In genomic region chr11:118532091-118532490, GRCh38 we compare ENCODE assay signal across 9 cellular contexts. TPM values are rescaled to one million over a fixed set of nuclear protein-coding genes. Genes with fewer than 3 reads are reported as not detected.
A peak's percentile ranks its signal among the peaks of the same experiment; 100 is the strongest.
DNase-seq lines count a peak whose midpoint lies in the region; ATAC-seq, FAIRE-seq and TF ChIP-seq lines count a peak whose summit lies in the region.
"Had no signal": no experiment of that assay in that cellular context is flagged by ENCODE, and none has a peak within 500 bp of the region (broad histone marks: within the 10 kb centered on the region; RNA-seq: fewer than 3 reads in every experiment).

No MANE protein-coding gene starts in this region.

- TF ChIP-seq CTCF in HepG2 (CRISPR knock-in tag; IDR thresholded peaks at IDR 0.05), result no peak

- H3K36me3 ChIP-seq in HepG2 (replicated peaks in 1 of 2; ENCODE audit: control insufficient read depth in 1 of 2, insufficient read depth in 2 of 2, low read length in 2 of 2), result no peaks in the 10 kb centered on the region

- peak overlapping the region; percentile 78 for H3K27ac Mint-ChIP-seq in activated CD4-positive, alpha-beta T cell treated with anti-CD3 and anti-CD28 coated beads, Interleukin-2, amount 10 ng/mL, durations not matched to agents 7 days and 5 days
- no peak overlapping the region for H3K27ac Mint-ChIP-seq in activated naive CD8-positive, alpha-beta T cell
- no peak overlapping the region for H3K27ac Mint-ChIP-seq in stimulated activated naive CD8-positive, alpha-beta T cell treated with anti-CD3 and anti-CD28 coated beads, Interleukin-15, amount 100 ng/mL, for 72 hours

- H3K9ac ChIP-seq in HepG2 (ENCODE audit: insufficient read depth, low read depth, low read length), result peak overlapping the region; percentile 79

- no peak overlapping the region for H2AFZ ChIP-seq in HepG2 (ENCODE audit: low read length)

- no peak for TF ChIP-seq POLR2A in HepG2 (IDR thresholded peaks at IDR 0.05; ENCODE audit: insufficient read depth in 1 of 2, low read depth in 2 of 2, low read length in 2 of 2)

- H3K79me2 ChIP-seq in HepG2 (ENCODE audit: insufficient read depth, low read length), result no peaks in the 10 kb centered on the region

- H3K4me1 ChIP-seq in HepG2 (ENCODE audit: insufficient read depth, low read length), result peaks cover 56% of the 10 kb centered on the region

- FAIRE-seq in HepG2 (lab: Jason Lieb, UNC), result no peak
- FAIRE-seq: endothelial cell of umbilical vein had no signal

- intact Hi-C loops in HepG2 (cut with micrococcal nuclease; ENCODE audit: unreplicated experiment), result no loop called here

- H4K20me1 ChIP-seq in HepG2 (ENCODE audit: insufficient read depth, low read length), result no peaks in the 10 kb centered on the region

- ATAC-seq in HepG2, result no peak
- no peak for ATAC-seq in stimulated activated naive CD8-positive, alpha-beta T cell treated with anti-CD3 and anti-CD28 coated beads, Interleukin-15, amount 100 ng/mL, for 72 hours

- in situ Hi-C loops in HepG2 (cut with HindIII; ENCODE audit: extremely low pct_ligation_motif_present, low pct_unique_long_range_greater_than_20kb), result loop anchor here (5.0 kb wide), 1 partner anchor 35 kb away; the partner anchor contains the start of gene IFT46

- H3K4me3 Mint-ChIP-seq in activated CD4-positive, alpha-beta T cell treated with anti-CD3 and anti-CD28 coated beads, Interleukin-2, amount 10 ng/mL, durations not matched to agents 7 days and 5 days, result peak overlapping the region; percentile 83
- peak overlapping the region; percentile 95 for H3K4me3 Mint-ChIP-seq in activated naive CD8-positive, alpha-beta T cell
- H3K4me3 Mint-ChIP-seq in stimulated activated naive CD8-positive, alpha-beta T cell treated with anti-CD3 and anti-CD28 coated beads, Interleukin-15, amount 100 ng/mL, for 72 hours, result peak overlapping the region; percentile 90 to 92

- H3K4me3 ChIP-seq in HepG2 (replicated peaks in 1 of 3; ENCODE audit: insufficient read depth in 1 of 3, low read depth in 2 of 3, low read length in 3 of 3), result peak overlapping the region; percentile 70 to 97 (median 73); a peak in 5 of 6 replicates

- no peaks in the 10 kb centered on the region; a peak in 1 of 5 replicates for H3K27me3 ChIP-seq in HepG2 (ENCODE audit: control insufficient read depth in 1 of 2, insufficient read depth in 2 of 2, low read length in 2 of 2)

- DNase-seq in activated CD4-positive, alpha-beta T cell treated with anti-CD3 and anti-CD28 coated beads, Interleukin-2, amount 10 ng/mL, durations not matched to agents 7 days and 5 days, result no peak
- no peak for DNase-seq in activated CD4-positive, alpha-beta T cell treated with anti-CD3 and anti-CD28 coated beads, Interleukin-2, amount 50 U/mL, for 1 hour
- no peak for DNase-seq in HepG2 (ENCODE audit: low spot score)
- DNase-seq in stimulated activated naive CD8-positive, alpha-beta T cell treated with anti-CD3 and anti-CD28 coated beads, Interleukin-15, amount 100 ng/mL, for 72 hours, result no peak
- no peak for DNase-seq in H4 (ENCODE audit: low spot score)
- no peak for DNase-seq in dermis blood vessel endothelial cell
- DNase-seq in ecto neural progenitor cell (ENCODE audit: low spot score), result no peak

- CTCF ChIA-PET in activated CD4-positive, alpha-beta T cell treated with anti-CD3 and anti-CD28 coated beads, Interleukin-2, amount 10 ng/mL, durations not matched to agents 7 days and 5 days (lab: Charles Lee), result no interaction called here
- CTCF ChIA-PET in HepG2 (lab: Yijun Ruan, JAX; ENCODE audit: low intra/inter-chr PET ratio, low total read pairs), result no interaction called here

- no peak for TF ChIP-seq RAD21 in HepG2 (CRISPR knock-in tag; IDR thresholded peaks at IDR 0.05)

- POLR2A ChIA-PET in activated CD4-positive, alpha-beta T cell treated with anti-CD3 and anti-CD28 coated beads, Interleukin-2, amount 10 ng/mL, durations not matched to agents 7 days and 5 days (lab: Charles Lee), result no interaction called here
- POLR2A ChIA-PET in HepG2 (lab: Yijun Ruan, JAX), result interaction anchor here (1.4 kb wide), 1 partner anchor 33 kb away, joined by 3 read pairs; no protein-coding TSS in a partner anchor

- H3K4me1 Mint-ChIP-seq in activated CD4-positive, alpha-beta T cell treated with anti-CD3 and anti-CD28 coated beads, Interleukin-2, amount 10 ng/mL, durations not matched to agents 7 days and 5 days, result peaks cover 29% of the 10 kb centered on the region
- peaks cover 31% of the 10 kb centered on the region for H3K4me1 Mint-ChIP-seq in activated naive CD8-positive, alpha-beta T cell (ENCODE audit: low read depth)
- H3K4me1 Mint-ChIP-seq in stimulated activated naive CD8-positive, alpha-beta T cell treated with anti-CD3 and anti-CD28 coated beads, Interleukin-15, amount 100 ng/mL, for 72 hours, result peaks cover 37% of the 10 kb centered on the region

- no peak overlapping the region for H3K27ac ChIP-seq in HepG2 (ENCODE audit: extremely low read length, insufficient read depth, low read length)

- H3K9me3 ChIP-seq in HepG2 (ENCODE audit: low read length), result no peaks in the 10 kb centered on the region

- TF ChIP-seq EP300 in HepG2 (IDR thresholded peaks at IDR 0.05; ENCODE audit: low read depth in 2 of 2, low read length in 2 of 2) (no peak), HepG2 (CRISPR knock-in tag; IDR thresholded peaks at IDR 0.05; ENCODE audit: borderline replicate concordance) (no peak)

- WGBS in HepG2 (ENCODE audit: low lambda C conversion rate), result no CpG with 5 or more reads among the region's 10 CpGs

- no peaks in the 10 kb centered on the region for H3K9me3 Mint-ChIP-seq in activated CD4-positive, alpha-beta T cell treated with anti-CD3 and anti-CD28 coated beads, Interleukin-2, amount 10 ng/mL, durations not matched to agents 7 days and 5 days
- H3K9me3 Mint-ChIP-seq in activated naive CD8-positive, alpha-beta T cell (ENCODE audit: low read depth), result no peaks in the 10 kb centered on the region
- no peaks in the 10 kb centered on the region for H3K9me3 Mint-ChIP-seq in stimulated activated naive CD8-positive, alpha-beta T cell treated with anti-CD3 and anti-CD28 coated beads, Interleukin-15, amount 100 ng/mL, for 72 hours

- no TSS peak for BruUV-seq in HepG2 (replicated peaks; lab: Mats Ljungman, UMichigan)

- peak overlapping the region; percentile 94 for H3K4me2 ChIP-seq in HepG2 (ENCODE audit: low read depth, low read length)

- H3K27me3 Mint-ChIP-seq in activated CD4-positive, alpha-beta T cell treated with anti-CD3 and anti-CD28 coated beads, Interleukin-2, amount 10 ng/mL, durations not matched to agents 7 days and 5 days, result no peaks in the 10 kb centered on the region
- no peaks in the 10 kb centered on the region for H3K27me3 Mint-ChIP-seq in activated naive CD8-positive, alpha-beta T cell
- H3K27me3 Mint-ChIP-seq in stimulated activated naive CD8-positive, alpha-beta T cell treated with anti-CD3 and anti-CD28 coated beads, Interleukin-15, amount 100 ng/mL, for 72 hours, result no peaks in the 10 kb centered on the region

- peaks cover 4% of the 10 kb centered on the region for H3K36me3 Mint-ChIP-seq in activated CD4-positive, alpha-beta T cell treated with anti-CD3 and anti-CD28 coated beads, Interleukin-2, amount 10 ng/mL, durations not matched to agents 7 days and 5 days (ENCODE audit: low read depth)
- no peaks in the 10 kb centered on the region for H3K36me3 Mint-ChIP-seq in activated naive CD8-positive, alpha-beta T cell

RNA-seq across cellular contexts. Expression of gene TMEM25, which starts 1.1 kb away (rescaled TPM):
- 1 to 10 TPM; 7.8 to 9.5 TPM for total RNA-seq in activated CD4-positive, alpha-beta T cell treated with anti-CD3 and anti-CD28 coated beads, Interleukin-2, amount 10 ng/mL, durations not matched to agents 7 days and 5 days
- total RNA-seq in HepG2 (2016; rRNA removed; fragmentation: Illumina TruSeq; extraction: Trizol) (4.5 and 7.5 TPM in 2 replicates), dermis blood vessel endothelial cell (29.6 and 36.1 TPM in 2 replicates)
- total RNA-seq in HepG2 (2016; cell fraction: cytosol; rRNA removed; fragmentation: Illumina TruSeq; extraction: Trizol; ENCODE audit: low read depth), result 6.2 and 7.2 TPM in 2 replicates
- 3.9 and 8.9 TPM in 2 replicates for total RNA-seq in HepG2 (2016; cell fraction: insoluble cytoplasmic fraction; rRNA removed; fragmentation: Illumina TruSeq; extraction: Trizol)
- total RNA-seq in HepG2 (2016; cell fraction: membrane; rRNA removed; fragmentation: Illumina TruSeq; extraction: Trizol), result 8.9 and 11.8 TPM in 2 replicates
- 8.4 and 8.5 TPM in 2 replicates for total RNA-seq in HepG2 (2016; cell fraction: nucleus; rRNA removed; fragmentation: Illumina TruSeq; extraction: Trizol)
- polyA plus RNA-seq in HepG2 (2011; rRNA removed), result 17.2 and 23.4 TPM in 2 replicates
- 12.4 and 19.7 TPM in 2 replicates for polyA plus RNA-seq in HepG2 (2011; cell fraction: cytosol; rRNA removed)
- 40.8 and 47.6 TPM in 2 replicates for polyA plus RNA-seq in HepG2 (2011; cell fraction: nucleus; rRNA removed)
- polyA plus RNA-seq in HepG2 (2012), result 8.5 and 9.2 TPM in 2 replicates
- 6.8 and 8.7 TPM in 2 replicates for polyA plus RNA-seq in HepG2 (2016; cell fraction: cytosol; fragmentation: Illumina TruSeq; extraction: Trizol; ENCODE audit: low read depth)
- polyA plus RNA-seq in HepG2 (2016; cell fraction: insoluble cytoplasmic fraction; fragmentation: Illumina TruSeq; extraction: Trizol; ENCODE audit: low read depth), result 4.6 and 5.1 TPM in 2 replicates
- polyA plus RNA-seq in HepG2 (2016; cell fraction: membrane; fragmentation: Illumina TruSeq; extraction: Trizol; ENCODE audit: low read depth), result 9.5 and 10.8 TPM in 2 replicates
- 20.9 and 21.2 TPM in 2 replicates for polyA plus RNA-seq in HepG2 (2016; cell fraction: nucleus; fragmentation: Illumina TruSeq; extraction: Trizol; ENCODE audit: insufficient read depth, low read depth)
- 2.7 and 44.5 TPM in 2 replicates for polyA minus RNA-seq in HepG2 (2011; rRNA and poly(A)+ RNA removed; ENCODE audit: low replicate concordance)
- polyA minus RNA-seq in HepG2 (2011; cell fraction: cytosol; rRNA and poly(A)+ RNA removed), result 6.7 and 7.2 TPM in 2 replicates
- 20.9 and 25.5 TPM in 2 replicates for polyA minus RNA-seq in HepG2 (2011; cell fraction: nucleus; rRNA and poly(A)+ RNA removed)
- total RNA-seq in H4 (2014; rRNA removed; shearing (Covaris generic)), result 8.9 and 13.8 TPM in 2 replicates

RNA-seq across cellular contexts. Expression of gene TTC36, which starts 4.8 kb away (rescaled TPM):
- 1 to 10 TPM; 1.1 to 1.8 TPM for total RNA-seq in activated CD4-positive, alpha-beta T cell treated with anti-CD3 and anti-CD28 coated beads, Interleukin-2, amount 10 ng/mL, durations not matched to agents 7 days and 5 days
- total RNA-seq in HepG2 (2016; rRNA removed; fragmentation: Illumina TruSeq; extraction: Trizol) (0.40 TPM in 1 of 2 replicates, not detected in the other), dermis blood vessel endothelial cell (2.5 and 3.2 TPM in 2 replicates)
- total RNA-seq in HepG2 (2016; cell fraction: cytosol; rRNA removed; fragmentation: Illumina TruSeq; extraction: Trizol; ENCODE audit: low read depth), result 0.62 and 1.2 TPM in 2 replicates
- total RNA-seq in HepG2 (2016; cell fraction: insoluble cytoplasmic fraction; rRNA removed; fragmentation: Illumina TruSeq; extraction: Trizol), result 0.26 TPM in 1 of 2 replicates, not detected in the other
- 0.45 TPM in 1 of 2 replicates, not detected in the other for total RNA-seq in HepG2 (2016; cell fraction: membrane; rRNA removed; fragmentation: Illumina TruSeq; extraction: Trizol)
- total RNA-seq in HepG2 (2016; cell fraction: nucleus; rRNA removed; fragmentation: Illumina TruSeq; extraction: Trizol), result 0.47 and 0.84 TPM in 2 replicates
- 0.13 TPM in 1 of 2 replicates, not detected in the other for polyA plus RNA-seq in HepG2 (2011; rRNA removed)
- 0.08 and 0.11 TPM in 2 replicates for polyA plus RNA-seq in HepG2 (2011; cell fraction: cytosol; rRNA removed)
- polyA plus RNA-seq in HepG2 (2011; cell fraction: nucleus; rRNA removed), result 0.27 and 0.62 TPM in 2 replicates
- polyA plus RNA-seq in HepG2 (2012), result not detected in 2 replicates
- polyA plus RNA-seq in HepG2 (2016; cell fraction: cytosol; fragmentation: Illumina TruSeq; extraction: Trizol; ENCODE audit: low read depth), result 0.28 and 0.53 TPM in 2 replicates
- polyA plus RNA-seq in HepG2 (2016; cell fraction: insoluble cytoplasmic fraction; fragmentation: Illumina TruSeq; extraction: Trizol; ENCODE audit: low read depth), result 0.38 TPM in 1 of 2 replicates, not detected in the other
- polyA plus RNA-seq in HepG2 (2016; cell fraction: membrane; fragmentation: Illumina TruSeq; extraction: Trizol; ENCODE audit: low read depth), result 0.23 and 0.47 TPM in 2 replicates
- not detected in 2 replicates for polyA plus RNA-seq in HepG2 (2016; cell fraction: nucleus; fragmentation: Illumina TruSeq; extraction: Trizol; ENCODE audit: insufficient read depth, low read depth)
- polyA minus RNA-seq in HepG2 (2011; rRNA and poly(A)+ RNA removed; ENCODE audit: low replicate concordance), result 0.24 TPM in 1 of 2 replicates, not detected in the other
- polyA minus RNA-seq in HepG2 (2011; cell fraction: cytosol; rRNA and poly(A)+ RNA removed), result not detected in 2 replicates
- polyA minus RNA-seq in HepG2 (2011; cell fraction: nucleus; rRNA and poly(A)+ RNA removed), result 0.87 and 1.2 TPM in 2 replicates
- total RNA-seq in H4 (2014; rRNA removed; shearing (Covaris generic)), result 0.19 TPM in 1 of 2 replicates, not detected in the other
- polyA plus RNA-seq: endothelial cell of umbilical vein had no signal

RNA-seq across cellular contexts. Expression of gene IFT46, which starts 33.6 kb away (rescaled TPM):
- total RNA-seq in activated CD4-positive, alpha-beta T cell treated with anti-CD3 and anti-CD28 coated beads, Interleukin-2, amount 10 ng/mL, durations not matched to agents 7 days and 5 days, result 10 to 100 TPM; 12.3 to 13.7 TPM
- total RNA-seq in HepG2 (2016; rRNA removed; fragmentation: Illumina TruSeq; extraction: Trizol), result 15.4 and 23.9 TPM in 2 replicates
- total RNA-seq in HepG2 (2016; cell fraction: cytosol; rRNA removed; fragmentation: Illumina TruSeq; extraction: Trizol; ENCODE audit: low read depth), result 12.4 and 18.8 TPM in 2 replicates
- 14.7 and 23.4 TPM in 2 replicates for total RNA-seq in HepG2 (2016; cell fraction: insoluble cytoplasmic fraction; rRNA removed; fragmentation: Illumina TruSeq; extraction: Trizol)
- total RNA-seq in HepG2 (2016; cell fraction: membrane; rRNA removed; fragmentation: Illumina TruSeq; extraction: Trizol), result 10.2 and 11.5 TPM in 2 replicates
- 7.4 and 8.0 TPM in 2 replicates for total RNA-seq in HepG2 (2016; cell fraction: nucleus; rRNA removed; fragmentation: Illumina TruSeq; extraction: Trizol)
- 9.3 and 9.8 TPM in 2 replicates for polyA plus RNA-seq in HepG2 (2011; rRNA removed)
- polyA plus RNA-seq in HepG2 (2011; cell fraction: cytosol; rRNA removed), result 8.2 and 9.6 TPM in 2 replicates
- polyA plus RNA-seq in HepG2 (2011; cell fraction: nucleus; rRNA removed), result 3.4 and 5.1 TPM in 2 replicates
- 5.8 and 8.4 TPM in 2 replicates for polyA plus RNA-seq in HepG2 (2012)
- polyA plus RNA-seq in HepG2 (2016; cell fraction: cytosol; fragmentation: Illumina TruSeq; extraction: Trizol; ENCODE audit: low read depth), result 2.6 and 2.9 TPM in 2 replicates
- 20.5 and 21.3 TPM in 2 replicates for polyA plus RNA-seq in HepG2 (2016; cell fraction: insoluble cytoplasmic fraction; fragmentation: Illumina TruSeq; extraction: Trizol; ENCODE audit: low read depth)
- 5.9 TPM in 2 replicates for polyA plus RNA-seq in HepG2 (2016; cell fraction: membrane; fragmentation: Illumina TruSeq; extraction: Trizol; ENCODE audit: low read depth)
- polyA plus RNA-seq in HepG2 (2016; cell fraction: nucleus; fragmentation: Illumina TruSeq; extraction: Trizol; ENCODE audit: insufficient read depth, low read depth), result 9.4 and 10.2 TPM in 2 replicates
- polyA minus RNA-seq in HepG2 (2011; rRNA and poly(A)+ RNA removed; ENCODE audit: low replicate concordance), result 9.5 and 19.1 TPM in 2 replicates
- 5.0 and 5.8 TPM in 2 replicates for polyA minus RNA-seq in HepG2 (2011; cell fraction: cytosol; rRNA and poly(A)+ RNA removed)
- polyA minus RNA-seq in HepG2 (2011; cell fraction: nucleus; rRNA and poly(A)+ RNA removed), result 4.4 and 6.0 TPM in 2 replicates
- total RNA-seq in H4 (2014; rRNA removed; shearing (Covaris generic)), result 48.3 and 61.1 TPM in 2 replicates
- 18.7 and 23.3 TPM in 2 replicates for total RNA-seq in dermis blood vessel endothelial cell

RNA-seq across cellular contexts. Expression of gene ARCN1, which starts 40.1 kb away (rescaled TPM):
- total RNA-seq in activated CD4-positive, alpha-beta T cell treated with anti-CD3 and anti-CD28 coated beads, Interleukin-2, amount 10 ng/mL, durations not matched to agents 7 days and 5 days, result 100 to 1,000 TPM; 113 to 128 TPM
- total RNA-seq in HepG2 (2016; rRNA removed; fragmentation: Illumina TruSeq; extraction: Trizol) (148 and 215 TPM in 2 replicates), dermis blood vessel endothelial cell (102 and 180 TPM in 2 replicates)
- total RNA-seq in HepG2 (2016; cell fraction: cytosol; rRNA removed; fragmentation: Illumina TruSeq; extraction: Trizol; ENCODE audit: low read depth), result 21.7 and 21.9 TPM in 2 replicates
- 143 and 206 TPM in 2 replicates for total RNA-seq in HepG2 (2016; cell fraction: insoluble cytoplasmic fraction; rRNA removed; fragmentation: Illumina TruSeq; extraction: Trizol)
- total RNA-seq in HepG2 (2016; cell fraction: membrane; rRNA removed; fragmentation: Illumina TruSeq; extraction: Trizol), result 62.1 and 63.9 TPM in 2 replicates
- total RNA-seq in HepG2 (2016; cell fraction: nucleus; rRNA removed; fragmentation: Illumina TruSeq; extraction: Trizol), result 61.5 and 78.3 TPM in 2 replicates
- 143 and 200 TPM in 2 replicates for polyA plus RNA-seq in HepG2 (2011; rRNA removed)
- 147 and 192 TPM in 2 replicates for polyA plus RNA-seq in HepG2 (2011; cell fraction: cytosol; rRNA removed)
- 33.6 and 35.8 TPM in 2 replicates for polyA plus RNA-seq in HepG2 (2011; cell fraction: nucleus; rRNA removed)
- 80.9 and 111 TPM in 2 replicates for polyA plus RNA-seq in HepG2 (2012)
- 9.1 and 10.1 TPM in 2 replicates for polyA plus RNA-seq in HepG2 (2016; cell fraction: cytosol; fragmentation: Illumina TruSeq; extraction: Trizol; ENCODE audit: low read depth)
- 221 and 222 TPM in 2 replicates for polyA plus RNA-seq in HepG2 (2016; cell fraction: insoluble cytoplasmic fraction; fragmentation: Illumina TruSeq; extraction: Trizol; ENCODE audit: low read depth)
- 36.4 and 39.3 TPM in 2 replicates for polyA plus RNA-seq in HepG2 (2016; cell fraction: membrane; fragmentation: Illumina TruSeq; extraction: Trizol; ENCODE audit: low read depth)
- polyA plus RNA-seq in HepG2 (2016; cell fraction: nucleus; fragmentation: Illumina TruSeq; extraction: Trizol; ENCODE audit: insufficient read depth, low read depth), result 95.2 and 101 TPM in 2 replicates
- polyA minus RNA-seq in HepG2 (2011; rRNA and poly(A)+ RNA removed; ENCODE audit: low replicate concordance), result 78.7 and 166 TPM in 2 replicates
- polyA minus RNA-seq in HepG2 (2011; cell fraction: cytosol; rRNA and poly(A)+ RNA removed), result 105 and 121 TPM in 2 replicates
- polyA minus RNA-seq in HepG2 (2011; cell fraction: nucleus; rRNA and poly(A)+ RNA removed), result 31.7 and 41.9 TPM in 2 replicates
- 126 and 172 TPM in 2 replicates for total RNA-seq in H4 (2014; rRNA removed; shearing (Covaris generic))
